Comparison of ENCODE assay signal across 17 cellular contexts in genomic region chr2:70716131-70716766, GRCh38. TPM values are rescaled to one million over a fixed set of nuclear protein-coding genes. Genes with fewer than 3 reads are reported as not detected.
DNase-seq lines count a peak whose midpoint lies in the region; ATAC-seq and TF ChIP-seq lines count a peak whose summit lies in the region.
"Had no signal": no experiment of that assay in that cellular context is flagged by ENCODE, and none has a peak within 500 bp of the region (broad histone marks: within the 10 kb centered on the region; RNA-seq: fewer than 3 reads in every experiment).

No MANE protein-coding gene starts in this region.

- DNase-seq in C1 segment of cervical spinal cord (lab: John Stamatoyannopoulos, UW), result peak in 9 of 14 donors; percentile 6 to 94 (median 14)
- peak in 55 of 76 experiments; percentile 11 to 65 (median 46) for DNase-seq in HUDEP-2 (lab: John Stamatoyannopoulos, UW; ENCODE audit: unreplicated experiment in 76 of 76)
- DNase-seq in WTC11 (ENCODE audit: low spot score), result no peak
- peak; percentile 49 for DNase-seq in islet precursor cell
- no peak for DNase-seq in BE2C
- no peak for DNase-seq in amniotic stem cell (lab: John Stamatoyannopoulos, UW)
- DNase-seq in activated CD8-positive, alpha-beta T cell treated with anti-CD3 and anti-CD28 coated beads for 36 hours, result no peak
- DNase-seq: activated CD4-positive, alpha-beta memory T cell treated with anti-CD3 and anti-CD28 coated beads, Interleukin-2, amount 10 ng/mL, durations not matched to agents 7 days and 5 days; activated naive CD8-positive, alpha-beta T cell treated with anti-CD3 and anti-CD28 coated beads, Interleukin-2, amount 10 ng/mL, durations not matched to agents 7 days and 5 days; GM23248; MM.1S; NCI-H226; stimulated activated CD4-positive, alpha-beta T cell treated with anti-CD3 and anti-CD28 coated beads, Interleukin-4, amount 100 ng/mL, for 4 hours had no signal

- TF ChIP-seq CTCF in WTC11 (IDR thresholded peaks at IDR 0.05), result no peak
- no peak for TF ChIP-seq CTCF in BE2C (IDR thresholded peaks at IDR 0.05; ENCODE audit: low read depth, low read length)
- no peak for TF ChIP-seq CTCF in activated CD8-positive, alpha-beta T cell treated with anti-CD3 and anti-CD28 coated beads for 36 hours (IDR thresholded peaks at IDR 0.05)

- POLR2A ChIA-PET in WTC11 (lab: Charles Lee), result no interaction called here
- POLR2A ChIA-PET in activated CD8-positive, alpha-beta T cell treated with anti-CD3 and anti-CD28 coated beads for 36 hours (lab: Charles Lee), result no interaction called here

- no peaks in the 10 kb centered on the region for H3K4me1 ChIP-seq in BE2C
- H3K4me1 ChIP-seq: parathyroid adenoma, vagina had no signal

- no peaks in the 10 kb centered on the region for H3K27me3 Mint-ChIP-seq in WTC11 (ENCODE audit: low read depth)
- no peaks in the 10 kb centered on the region for H3K27me3 Mint-ChIP-seq in activated CD8-positive, alpha-beta T cell treated with anti-CD3 and anti-CD28 coated beads for 36 hours
- H3K27me3 Mint-ChIP-seq: activated naive CD8-positive, alpha-beta T cell treated with anti-CD3 and anti-CD28 coated beads, Interleukin-2, amount 10 ng/mL, durations not matched to agents 7 days and 5 days had no signal

- CTCF ChIA-PET in WTC11 (lab: Charles Lee), result interaction anchor here (1.0 to 5.1 kb wide), 6 partner anchors 28 to 69 kb away, joined by 3 to 20 read pairs (median 5); partner anchors contain the start of gene ADD2
- CTCF ChIA-PET in activated CD8-positive, alpha-beta T cell treated with anti-CD3 and anti-CD28 coated beads for 36 hours (lab: Charles Lee), result interaction anchor here (1.0 kb wide), 1 partner anchor 64 kb away, joined by 3 read pairs; no protein-coding TSS in a partner anchor

- H3K36me3 ChIP-seq in BE2C, result no peaks in the 10 kb centered on the region
- H3K36me3 ChIP-seq: vagina had no signal

- peaks cover 17% of the 10 kb centered on the region for H3K36me3 Mint-ChIP-seq in WTC11
- no peaks in the 10 kb centered on the region for H3K36me3 Mint-ChIP-seq in activated CD8-positive, alpha-beta T cell treated with anti-CD3 and anti-CD28 coated beads for 36 hours (ENCODE audit: low read depth)
- H3K36me3 Mint-ChIP-seq: activated naive CD8-positive, alpha-beta T cell treated with anti-CD3 and anti-CD28 coated beads, Interleukin-2, amount 10 ng/mL, durations not matched to agents 7 days and 5 days had no signal

- H3K27ac Mint-ChIP-seq in WTC11, result peak overlapping the region; percentile 19; the same call in 1 of the 2 replicates
- H3K27ac Mint-ChIP-seq in activated CD8-positive, alpha-beta T cell treated with anti-CD3 and anti-CD28 coated beads for 36 hours, result no peak overlapping the region
- H3K27ac Mint-ChIP-seq: activated CD4-positive, alpha-beta memory T cell treated with anti-CD3 and anti-CD28 coated beads, Interleukin-2, amount 10 ng/mL, durations not matched to agents 7 days and 5 days; activated naive CD8-positive, alpha-beta T cell treated with anti-CD3 and anti-CD28 coated beads, Interleukin-2, amount 10 ng/mL, durations not matched to agents 7 days and 5 days had no signal

- intact Hi-C loops in activated CD8-positive, alpha-beta T cell treated with anti-CD3 and anti-CD28 coated beads for 36 hours (cut with micrococcal nuclease), result no loop called here

- no peaks in the 10 kb centered on the region for H3K9me3 ChIP-seq in BE2C
- H3K9me3 ChIP-seq: vagina had no signal

- no peaks in the 10 kb centered on the region for H3K9me3 Mint-ChIP-seq in WTC11
- H3K9me3 Mint-ChIP-seq in activated CD8-positive, alpha-beta T cell treated with anti-CD3 and anti-CD28 coated beads for 36 hours, result no peaks in the 10 kb centered on the region
- H3K9me3 Mint-ChIP-seq: activated CD4-positive, alpha-beta memory T cell treated with anti-CD3 and anti-CD28 coated beads, Interleukin-2, amount 10 ng/mL, durations not matched to agents 7 days and 5 days; activated naive CD8-positive, alpha-beta T cell treated with anti-CD3 and anti-CD28 coated beads, Interleukin-2, amount 10 ng/mL, durations not matched to agents 7 days and 5 days had no signal

- no peaks in the 10 kb centered on the region for H3K27me3 ChIP-seq in BE2C
- H3K27me3 ChIP-seq: vagina had no signal

- no peak overlapping the region for H3K4me3 Mint-ChIP-seq in WTC11
- H3K4me3 Mint-ChIP-seq in activated CD8-positive, alpha-beta T cell treated with anti-CD3 and anti-CD28 coated beads for 36 hours, result no peak overlapping the region
- H3K4me3 Mint-ChIP-seq: activated CD4-positive, alpha-beta memory T cell treated with anti-CD3 and anti-CD28 coated beads, Interleukin-2, amount 10 ng/mL, durations not matched to agents 7 days and 5 days; activated naive CD8-positive, alpha-beta T cell treated with anti-CD3 and anti-CD28 coated beads, Interleukin-2, amount 10 ng/mL, durations not matched to agents 7 days and 5 days had no signal

- H3K4me1 Mint-ChIP-seq in WTC11, result peaks cover 80% of the 10 kb centered on the region
- no peaks in the 10 kb centered on the region for H3K4me1 Mint-ChIP-seq in activated CD8-positive, alpha-beta T cell treated with anti-CD3 and anti-CD28 coated beads for 36 hours (ENCODE audit: low read depth)
- H3K4me1 Mint-ChIP-seq: activated CD4-positive, alpha-beta memory T cell treated with anti-CD3 and anti-CD28 coated beads, Interleukin-2, amount 10 ng/mL, durations not matched to agents 7 days and 5 days had no signal

- peak; percentile 18 for ATAC-seq in WTC11
- ATAC-seq in activated CD8-positive, alpha-beta T cell treated with anti-CD3 and anti-CD28 coated beads for 36 hours, result no peak

- H3K4me3 ChIP-seq in BE2C (ENCODE audit: low read depth, low read length), result no peak overlapping the region
- H3K4me3 ChIP-seq: GM23248, skin epidermis, vagina had no signal

TF ChIP-seq in WTC11, 78 proteins besides CTCF, POLR2A, EP300 and RAD21 (continues in another document):
- TF ChIP-seq, protein P1, sequence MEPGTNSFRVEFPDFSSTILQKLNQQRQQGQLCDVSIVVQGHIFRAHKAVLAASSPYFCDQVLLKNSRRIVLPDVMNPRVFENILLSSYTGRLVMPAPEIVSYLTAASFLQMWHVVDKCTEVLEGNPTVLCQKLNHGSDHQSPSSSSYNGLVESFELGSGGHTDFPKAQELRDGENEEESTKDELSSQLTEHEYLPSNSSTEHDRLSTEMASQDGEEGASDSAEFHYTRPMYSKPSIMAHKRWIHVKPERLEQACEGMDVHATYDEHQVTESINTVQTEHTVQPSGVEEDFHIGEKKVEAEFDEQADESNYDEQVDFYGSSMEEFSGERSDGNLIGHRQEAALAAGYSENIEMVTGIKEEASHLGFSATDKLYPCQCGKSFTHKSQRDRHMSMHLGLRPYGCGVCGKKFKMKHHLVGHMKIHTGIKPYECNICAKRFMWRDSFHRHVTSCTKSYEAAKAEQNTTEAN (CRISPR knock-in tag; IDR thresholded peaks at IDR 0.05), result no peak
- TF ChIP-seq ETV6 (CRISPR knock-in tag; IDR thresholded peaks at IDR 0.05), result no peak
- TF ChIP-seq ZNF263 (CRISPR knock-in tag; IDR thresholded peaks at IDR 0.05; ENCODE audit: low read depth), result no peak
- no peak for TF ChIP-seq CBFB (CRISPR knock-in tag; IDR thresholded peaks at IDR 0.05; ENCODE audit: low read depth)
- TF ChIP-seq NFATC4 (CRISPR knock-in tag; IDR thresholded peaks at IDR 0.05), result no peak
- no peak for TF ChIP-seq NFE2L1 (CRISPR knock-in tag; IDR thresholded peaks at IDR 0.05)
- no peak for TF ChIP-seq PRDM15 (CRISPR knock-in tag; IDR thresholded peaks at IDR 0.05)
- TF ChIP-seq, protein P2, sequence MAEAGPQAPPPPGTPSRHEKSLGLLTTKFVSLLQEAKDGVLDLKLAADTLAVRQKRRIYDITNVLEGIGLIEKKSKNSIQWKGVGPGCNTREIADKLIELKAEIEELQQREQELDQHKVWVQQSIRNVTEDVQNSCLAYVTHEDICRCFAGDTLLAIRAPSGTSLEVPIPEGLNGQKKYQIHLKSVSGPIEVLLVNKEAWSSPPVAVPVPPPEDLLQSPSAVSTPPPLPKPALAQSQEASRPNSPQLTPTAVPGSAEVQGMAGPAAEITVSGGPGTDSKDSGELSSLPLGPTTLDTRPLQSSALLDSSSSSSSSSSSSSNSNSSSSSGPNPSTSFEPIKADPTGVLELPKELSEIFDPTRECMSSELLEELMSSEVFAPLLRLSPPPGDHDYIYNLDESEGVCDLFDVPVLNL (CRISPR knock-in tag; IDR thresholded peaks at IDR 0.05; ENCODE audit: borderline replicate concordance, low read depth), result no peak
- TF ChIP-seq NFYB (CRISPR knock-in tag; conservative IDR thresholded peaks at IDR 0.05; ENCODE audit: low read depth), result no peak
- no peak for TF ChIP-seq GRHL2 (CRISPR knock-in tag; IDR thresholded peaks at IDR 0.05; ENCODE audit: insufficient replicate concordance, severe bottlenecking)
- TF ChIP-seq TCF7 (CRISPR knock-in tag; IDR thresholded peaks at IDR 0.05; ENCODE audit: low read depth), result no peak

RNA-seq across cellular contexts. Expression of gene ADD2, which starts 51.8 kb away (rescaled TPM):
- total RNA-seq in WTC11 (2021), result 164 to 196 TPM (median 187 TPM) in 3 replicates
- polyA plus RNA-seq in BE2C (2012; ENCODE audit: insufficient read depth, insufficient read length, low read depth), result 16.2 TPM
- 10 to 100 TPM; 24.5 to 26.3 TPM for total RNA-seq in activated CD8-positive, alpha-beta T cell treated with anti-CD3 and anti-CD28 coated beads for 36 hours
- total RNA-seq: GM23248, myocyte had no signal
- polyA plus RNA-seq: GM23248 had no signal

Comparison
In these comparisons a context has a peak if more than half of its experiments do, and no peak if none do; other contexts are left out.
1. DNase-seq: peak in C1 segment of cervical spinal cord (9 of 14), HUDEP-2 (55 of 76) and islet precursor cell (single experiment); none in WTC11 (single experiment), BE2C (single experiment), amniotic stem cell (single experiment) and activated CD8-positive, alpha-beta T cell treated with anti-CD3 and anti-CD28 coated beads for 36 hours (single experiment).